Comparison of ENCODE assay signal across 1 cellular context in the genomic region with DNA sequence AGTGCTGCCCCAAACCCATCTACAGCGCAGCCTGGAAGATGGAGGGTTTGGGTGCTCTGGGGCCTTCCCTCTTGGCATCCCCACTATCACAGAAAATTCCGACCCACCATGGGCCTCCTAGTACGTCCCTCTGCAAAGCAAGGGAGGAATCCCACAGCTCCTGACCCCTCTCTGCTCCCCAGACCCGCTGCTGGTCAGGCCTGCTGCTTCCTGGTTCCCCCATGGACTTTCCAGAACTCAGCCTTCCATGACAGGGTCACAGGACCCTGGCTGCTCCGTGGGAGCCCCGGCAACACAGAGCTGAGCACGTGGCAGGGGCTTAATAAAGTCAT.
TF ChIP-seq lines count a peak whose summit lies in the region.

No MANE protein-coding gene starts in this region.

TF ChIP-seq in WTC11, 78 proteins besides CTCF, POLR2A, EP300 and RAD21 (continued from another document):
- TF ChIP-seq, protein P1, sequence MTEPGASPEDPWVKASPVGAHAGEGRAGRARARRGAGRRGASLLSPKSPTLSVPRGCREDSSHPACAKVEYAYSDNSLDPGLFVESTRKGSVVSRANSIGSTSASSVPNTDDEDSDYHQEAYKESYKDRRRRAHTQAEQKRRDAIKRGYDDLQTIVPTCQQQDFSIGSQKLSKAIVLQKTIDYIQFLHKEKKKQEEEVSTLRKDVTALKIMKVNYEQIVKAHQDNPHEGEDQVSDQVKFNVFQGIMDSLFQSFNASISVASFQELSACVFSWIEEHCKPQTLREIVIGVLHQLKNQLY (CRISPR knock-in tag; IDR thresholded peaks at IDR 0.05) = no peak
- TF ChIP-seq JAZF1 (CRISPR knock-in tag; IDR thresholded peaks at IDR 0.05) (no peak), GTF2I (CRISPR knock-in tag; conservative IDR thresholded peaks at IDR 0.05) (no peak), HMGA2 (CRISPR knock-in tag; IDR thresholded peaks at IDR 0.05) (no peak)
- TF ChIP-seq, protein P2, sequence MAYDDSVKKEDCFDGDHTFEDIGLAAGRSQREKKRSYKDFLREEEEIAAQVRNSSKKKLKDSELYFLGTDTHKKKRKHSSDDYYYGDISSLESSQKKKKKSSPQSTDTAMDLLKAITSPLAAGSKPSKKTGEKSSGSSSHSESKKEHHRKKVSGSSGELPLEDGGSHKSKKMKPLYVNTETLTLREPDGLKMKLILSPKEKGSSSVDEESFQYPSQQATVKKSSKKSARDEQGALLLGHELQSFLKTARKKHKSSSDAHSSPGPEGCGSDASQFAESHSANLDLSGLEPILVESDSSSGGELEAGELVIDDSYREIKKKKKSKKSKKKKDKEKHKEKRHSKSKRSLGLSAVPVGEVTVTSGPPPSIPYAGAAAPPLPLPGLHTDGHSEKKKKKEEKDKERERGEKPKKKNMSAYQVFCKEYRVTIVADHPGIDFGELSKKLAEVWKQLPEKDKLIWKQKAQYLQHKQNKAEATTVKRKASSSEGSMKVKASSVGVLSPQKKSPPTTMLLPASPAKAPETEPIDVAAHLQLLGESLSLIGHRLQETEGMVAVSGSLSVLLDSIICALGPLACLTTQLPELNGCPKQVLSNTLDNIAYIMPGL (CRISPR knock-in tag; IDR thresholded peaks at IDR 0.05) = no peak
- TF ChIP-seq, protein P3, sequence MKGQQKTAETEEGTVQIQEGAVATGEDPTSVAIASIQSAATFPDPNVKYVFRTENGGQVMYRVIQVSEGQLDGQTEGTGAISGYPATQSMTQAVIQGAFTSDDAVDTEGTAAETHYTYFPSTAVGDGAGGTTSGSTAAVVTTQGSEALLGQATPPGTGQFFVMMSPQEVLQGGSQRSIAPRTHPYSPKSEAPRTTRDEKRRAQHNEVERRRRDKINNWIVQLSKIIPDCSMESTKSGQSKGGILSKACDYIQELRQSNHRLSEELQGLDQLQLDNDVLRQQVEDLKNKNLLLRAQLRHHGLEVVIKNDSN (CRISPR knock-in tag; IDR thresholded peaks at IDR 0.05) = no peak
- TF ChIP-seq, protein P4, sequence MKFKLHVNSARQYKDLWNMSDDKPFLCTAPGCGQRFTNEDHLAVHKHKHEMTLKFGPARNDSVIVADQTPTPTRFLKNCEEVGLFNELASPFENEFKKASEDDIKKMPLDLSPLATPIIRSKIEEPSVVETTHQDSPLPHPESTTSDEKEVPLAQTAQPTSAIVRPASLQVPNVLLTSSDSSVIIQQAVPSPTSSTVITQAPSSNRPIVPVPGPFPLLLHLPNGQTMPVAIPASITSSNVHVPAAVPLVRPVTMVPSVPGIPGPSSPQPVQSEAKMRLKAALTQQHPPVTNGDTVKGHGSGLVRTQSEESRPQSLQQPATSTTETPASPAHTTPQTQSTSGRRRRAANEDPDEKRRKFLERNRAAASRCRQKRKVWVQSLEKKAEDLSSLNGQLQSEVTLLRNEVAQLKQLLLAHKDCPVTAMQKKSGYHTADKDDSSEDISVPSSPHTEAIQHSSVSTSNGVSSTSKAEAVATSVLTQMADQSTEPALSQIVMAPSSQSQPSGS (CRISPR knock-in tag; IDR thresholded peaks at IDR 0.05; ENCODE audit: borderline replicate concordance, low read depth) = no peak
- TF ChIP-seq, protein P5, sequence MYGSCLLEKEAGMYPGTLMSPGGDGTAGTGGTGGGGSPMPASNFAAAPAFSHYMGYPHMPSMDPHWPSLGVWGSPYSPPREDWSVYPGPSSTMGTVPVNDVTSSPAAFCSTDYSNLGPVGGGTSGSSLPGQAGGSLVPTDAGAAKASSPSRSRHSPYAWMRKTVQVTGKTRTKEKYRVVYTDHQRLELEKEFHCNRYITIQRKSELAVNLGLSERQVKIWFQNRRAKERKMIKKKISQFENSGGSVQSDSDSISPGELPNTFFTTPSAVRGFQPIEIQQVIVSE (CRISPR knock-in tag; IDR thresholded peaks at IDR 0.05; ENCODE audit: borderline replicate concordance) = no peak
TF ChIP-seq in WTC11: peak in this region for 0.
